In genomic region chr1:101275672-101276071, GRCh38 we compare ENCODE assay signal across 16 cellular contexts. TPM values are rescaled to one million over a fixed set of nuclear protein-coding genes. Genes with fewer than 3 reads are reported as not detected.
DNase-seq lines count a peak whose midpoint lies in the region; ATAC-seq, FAIRE-seq and TF ChIP-seq lines count a peak whose summit lies in the region.
"Had no signal": no experiment of that assay in that cellular context is flagged by ENCODE, and none has a peak within 500 bp of the region (broad histone marks: within the 10 kb centered on the region; RNA-seq: fewer than 3 reads in every experiment).

No MANE protein-coding gene starts in this region.

- no peaks in the 10 kb centered on the region for H3K9me3 Mint-ChIP-seq in activated naive CD4-positive, alpha-beta T cell treated with anti-CD3 and anti-CD28 coated beads, Interleukin-2, amount 50 U/mL, for 24 hours
- H3K9me3 Mint-ChIP-seq in activated T-helper 17 cell treated with anti-CD3 and anti-CD28 coated beads, Interleukin-2, amount 50 U/mL, for 72 hours: no peaks in the 10 kb centered on the region

- FAIRE-seq in GM12891 (lab: Jason Lieb, UNC): peak; percentile 35
- FAIRE-seq: D721Med, H54 had no signal

- ATAC-seq in activated T-helper 17 cell treated with anti-CD3 and anti-CD28 coated beads, Interleukin-2, amount 50 U/mL, for 72 hours (replicated peaks): no peak

- POLR2A ChIA-PET in GM10248 (lab: Yijun Ruan, JAX): no interaction called here

- H3K27me3 Mint-ChIP-seq in activated naive CD4-positive, alpha-beta T cell treated with anti-CD3 and anti-CD28 coated beads, Interleukin-2, amount 50 U/mL, for 24 hours: no peaks in the 10 kb centered on the region
- H3K27me3 Mint-ChIP-seq in activated T-helper 17 cell treated with anti-CD3 and anti-CD28 coated beads, Interleukin-2, amount 50 U/mL, for 72 hours: no peaks in the 10 kb centered on the region

- no peaks in the 10 kb centered on the region for H3K36me3 Mint-ChIP-seq in activated naive CD4-positive, alpha-beta T cell treated with anti-CD3 and anti-CD28 coated beads, Interleukin-2, amount 50 U/mL, for 24 hours
- H3K36me3 Mint-ChIP-seq in activated T-helper 17 cell treated with anti-CD3 and anti-CD28 coated beads, Interleukin-2, amount 50 U/mL, for 72 hours (ENCODE audit: low read depth): no peaks in the 10 kb centered on the region
- H3K36me3 Mint-ChIP-seq: IgD-negative memory B cell had no signal

- TF ChIP-seq POLR2A in GM12891 (IDR thresholded peaks at IDR 0.05; ENCODE audit: low read depth, low read length): no peak

- H3K4me3 Mint-ChIP-seq in activated naive CD4-positive, alpha-beta T cell treated with anti-CD3 and anti-CD28 coated beads, Interleukin-2, amount 50 U/mL, for 24 hours: no peak overlapping the region
- peak overlapping the region; percentile 14 for H3K4me3 Mint-ChIP-seq in activated T-helper 17 cell treated with anti-CD3 and anti-CD28 coated beads, Interleukin-2, amount 50 U/mL, for 72 hours

- H3K4me1 Mint-ChIP-seq in activated naive CD4-positive, alpha-beta T cell treated with anti-CD3 and anti-CD28 coated beads, Interleukin-2, amount 50 U/mL, for 24 hours: peaks cover 63% of the 10 kb centered on the region
- peaks cover 40% of the 10 kb centered on the region for H3K4me1 Mint-ChIP-seq in activated T-helper 17 cell treated with anti-CD3 and anti-CD28 coated beads, Interleukin-2, amount 50 U/mL, for 72 hours

- DNase-seq in activated naive CD4-positive, alpha-beta T cell (lab: John Stamatoyannopoulos, UW): no peak
- DNase-seq in GM12891 (ENCODE audit: insufficient read length, low spot score) (no peak), GM10248 (ENCODE audit: extremely low spot score) (no peak), NCI-H1092 treated with DMSO at 0.1 percent for 48 hours (lab: John Stamatoyannopoulos, UW) (no peak)
- no peak for DNase-seq in NK-92 treated with Interleukin-12 subunit alpha and Interleukin-12 subunit beta, amount 100 ng/mL, for 24 hours (lab: John Stamatoyannopoulos, UW)
- DNase-seq in activated naive CD4-positive, alpha-beta T cell treated with anti-CD3 and anti-CD28 coated beads, Interleukin-2, amount 50 U/mL, for 16 hours: no peak
- DNase-seq: COR-L47, DMS153, DMS79 treated with DMSO at 0.1 percent for 48 hours, GDM1, KG1 had no signal

- peak overlapping the region; percentile 26 for H3K27ac Mint-ChIP-seq in activated naive CD4-positive, alpha-beta T cell treated with anti-CD3 and anti-CD28 coated beads, Interleukin-2, amount 50 U/mL, for 24 hours
- H3K27ac Mint-ChIP-seq in activated T-helper 17 cell treated with anti-CD3 and anti-CD28 coated beads, Interleukin-2, amount 50 U/mL, for 72 hours: no peak overlapping the region
- H3K27ac Mint-ChIP-seq: IgD-negative memory B cell had no signal

- CTCF ChIA-PET in GM10248 (lab: Yijun Ruan, JAX): interaction anchor here (1.5 kb wide), 1 partner anchor 12 kb away, joined by 8 read pairs; no protein-coding TSS in a partner anchor

- no peak for TF ChIP-seq CTCF in GM10248 (IDR thresholded peaks at IDR 0.05; ENCODE audit: control extremely low read depth, extremely low read depth, low read depth, missing control alignments)

TF ChIP-seq in GM12891, 5 proteins besides CTCF, POLR2A, EP300 and RAD21:
- TF ChIP-seq POLR2AphosphoS5 (IDR thresholded peaks at IDR 0.05; ENCODE audit: low read depth, low read length) (no peak), SPI1 (IDR thresholded peaks at IDR 0.05; ENCODE audit: low read depth, low read length) (no peak), POU2F2 (IDR thresholded peaks at IDR 0.05; ENCODE audit: low read depth, low read length) (no peak), PAX5 (IDR thresholded peaks at IDR 0.05; ENCODE audit: insufficient read depth, low read length, severe bottlenecking) (no peak), TAF1 (IDR thresholded peaks at IDR 0.05; ENCODE audit: low read depth, low read length) (no peak)
TF ChIP-seq in GM12891: peak in this region for 0.

RNA-seq across cellular contexts. Expression of gene S1PR1, which starts 38.9 kb away (rescaled TPM):
- 11.5 TPM for polyA plus RNA-seq in GM12891 (2012; ENCODE audit: low read depth, missing spikeins)
- total RNA-seq in activated T-helper 17 cell treated with anti-CD3 and anti-CD28 coated beads, Interleukin-2, amount 50 U/mL, for 72 hours: 100 to 1,000 TPM; 147 to 170 TPM
